Comparison of ENCODE assay signal across 8 cellular contexts in the genomic region with DNA sequence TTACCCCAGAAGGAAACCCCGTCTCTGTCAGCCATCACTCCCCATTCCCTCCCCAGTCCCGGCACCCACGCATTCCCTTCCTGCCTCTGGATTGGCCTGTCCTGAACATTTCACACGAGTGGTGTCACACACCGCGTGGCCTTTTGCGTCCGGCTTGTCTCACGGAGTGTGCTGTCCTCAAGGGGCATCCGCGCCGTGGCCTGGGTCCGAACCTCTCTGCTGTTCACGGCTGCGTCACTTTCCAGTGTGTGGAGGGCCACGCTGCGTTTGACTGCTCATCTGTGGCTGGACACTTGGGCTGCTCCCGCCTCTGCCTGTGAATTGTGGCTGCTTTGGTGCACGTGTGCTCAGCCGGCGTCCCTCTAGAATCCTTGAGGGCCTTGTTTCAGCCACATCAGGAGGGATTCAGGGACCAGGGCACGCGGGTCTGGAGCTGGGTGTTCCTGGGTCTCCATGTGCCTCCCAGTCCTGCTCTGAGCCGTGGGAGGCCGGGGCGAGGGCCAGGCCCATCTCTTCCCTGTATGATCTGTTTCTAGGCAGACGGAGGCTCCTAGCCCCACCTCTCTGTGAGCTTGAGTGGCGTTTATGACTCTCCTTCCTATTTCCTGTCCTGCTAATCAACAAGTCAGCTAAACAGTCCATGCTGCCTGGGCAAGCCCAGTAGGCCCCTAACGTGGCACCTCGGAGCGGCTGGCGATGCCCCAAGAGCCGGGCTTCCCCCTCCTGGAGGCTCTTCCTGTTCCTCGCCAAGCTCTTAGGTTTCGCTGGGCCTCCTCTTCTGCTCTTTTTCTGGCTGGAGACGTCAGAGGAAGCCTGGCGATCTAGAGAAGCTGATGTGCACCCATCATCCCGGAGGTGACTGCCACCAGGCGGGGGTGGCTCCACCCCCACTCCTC. TPM values are rescaled to one million over a fixed set of nuclear protein-coding genes. Genes with fewer than 3 reads are reported as not detected.
A peak's percentile ranks its signal among the peaks of the same experiment; 100 is the strongest.
DNase-seq lines count a peak whose midpoint lies in the region; ATAC-seq and TF ChIP-seq lines count a peak whose summit lies in the region.

No MANE protein-coding gene starts in this region.

- no peak for DNase-seq in GM12864 (ENCODE audit: low read depth)
- DNase-seq in amniotic epithelial cell (ENCODE audit: low read depth): peak; percentile 90
- DNase-seq in left ventricle myocardium superior: peak; percentile 79
- DNase-seq in sigmoid colon: peak; percentile 91

- H3K9ac ChIP-seq in OCI-LY3 (ENCODE audit: low read length): no peak overlapping the region

- no peak for TF ChIP-seq EP300 in sigmoid colon (IDR thresholded peaks at IDR 0.05)

- peaks cover 94% of the 10 kb centered on the region for H3K79me2 ChIP-seq in OCI-LY3 (ENCODE audit: low read length)

- ATAC-seq in left ventricle myocardium superior (peak; percentile 41), HG03457 (IDR thresholded peaks at IDR 0.05; ENCODE audit: unreplicated experiment) (no peak), GM21360 (IDR thresholded peaks at IDR 0.05; ENCODE audit: unreplicated experiment) (no peak), HG02884 (IDR thresholded peaks at IDR 0.05; ENCODE audit: unreplicated experiment) (no peak)

- H3K27me3 ChIP-seq in OCI-LY3 (ENCODE audit: low read depth, low read length) (no peaks in the 10 kb centered on the region), sigmoid colon (no peaks in the 10 kb centered on the region)

- 41 to 48% methylated on average over 39 of the region's 39 CpGs for WGBS in sigmoid colon, 2 donors

- H4K20me1 ChIP-seq in OCI-LY3 (ENCODE audit: insufficient read depth, low read length): peaks cover 55% of the 10 kb centered on the region

- H3K27ac ChIP-seq in OCI-LY3 (ENCODE audit: low read length): peak overlapping the region; percentile 22
- peak overlapping the region; percentile 77 to 89 (median 88) for H3K27ac ChIP-seq in sigmoid colon

- H2AFZ ChIP-seq in OCI-LY3 (ENCODE audit: low read depth, low read length): no peak overlapping the region

- peak overlapping the region; percentile 24; the same call in 1 of the 2 replicates for H3K4me2 ChIP-seq in OCI-LY3 (ENCODE audit: low read length)

- H3K36me3 ChIP-seq in OCI-LY3 (replicated peaks; ENCODE audit: low read depth, low read length): peaks cover 25% of the 10 kb centered on the region
- peaks cover 0 to 4% (median 0%) of the 10 kb centered on the region in 4 donors for H3K36me3 ChIP-seq in sigmoid colon

- H3K4me1 ChIP-seq in OCI-LY3 (ENCODE audit: low read length) (peaks cover 11% of the 10 kb centered on the region; the same call in 1 of the 2 replicates), sigmoid colon (peaks cover 4 to 97% (median 87%) of the 10 kb centered on the region in 4 donors)

- intact Hi-C loops in left ventricle myocardium superior (cut with micrococcal nuclease): no loop called here
- intact Hi-C loops in sigmoid colon (cut with DNase I): no loop called here

- no peak for TF ChIP-seq CTCF in GM12864 (IDR thresholded peaks at IDR 0.05; ENCODE audit: low read depth, low read length, missing control alignments)
- TF ChIP-seq CTCF in OCI-LY3 (IDR thresholded peaks at IDR 0.05; ENCODE audit: low read depth, low read length): no peak
- TF ChIP-seq CTCF in sigmoid colon (IDR thresholded peaks at IDR 0.05): no peak

- H3K4me3 ChIP-seq in GM12864 (ENCODE audit: low read depth, low read length) (peak overlapping the region; percentile 12; the same call in 1 of the 2 replicates), OCI-LY3 (ENCODE audit: low read length) (no peak overlapping the region; the same call in 1 of the 2 replicates), sigmoid colon (peak overlapping the region in 3 of 4 donors; percentile 0 to 17 (median 9))

- TF ChIP-seq POLR2A in sigmoid colon (IDR thresholded peaks at IDR 0.05): no peak

- H3K9me3 ChIP-seq in OCI-LY3 (ENCODE audit: insufficient read depth, low read length) (no peaks in the 10 kb centered on the region), sigmoid colon (no peaks in the 10 kb centered on the region)

RNA-seq across cellular contexts. Expression of a gene that starts 8.1 kb away (rescaled TPM):
- 66.2 TPM for total RNA-seq in left ventricle myocardium superior
- 10 to 100 TPM; 36.4 to 51.0 (median 42.7) TPM for total RNA-seq in sigmoid colon
- 10 to 100 TPM; 31.2 to 86.5 (median 41.8) TPM for polyA plus RNA-seq in sigmoid colon

RNA-seq across cellular contexts. Expression of a gene that starts 24.2 kb away (rescaled TPM):
- total RNA-seq in left ventricle myocardium superior (1.2 TPM), sigmoid colon (under 1 TPM in 3 of 4 donors, not detected in 1; 0.36 to 0.82 (median 0.81) TPM)
- polyA plus RNA-seq in sigmoid colon: under 1 TPM in 1 of 3 donors, not detected in 2; 0.36 TPM

RNA-seq across cellular contexts. Expression of a gene that starts 27.9 kb away (rescaled TPM):
- total RNA-seq in left ventricle myocardium superior (686 TPM), sigmoid colon (100 to 1,000 TPM in 3 of 4 donors, 10 to 100 TPM in 1; 74.7 to 112 (median 104) TPM)
- polyA plus RNA-seq in sigmoid colon: 100 to 1,000 TPM; 294 to 390 (median 352) TPM

RNA-seq across cellular contexts. Expression of a gene that starts 34.7 kb away (rescaled TPM):
- 59.7 TPM for total RNA-seq in left ventricle myocardium superior
- 10 to 100 TPM; 14.6 to 70.3 (median 15.4) TPM for total RNA-seq in sigmoid colon
- polyA plus RNA-seq in sigmoid colon: 10 to 100 TPM; 42.1 to 87.0 (median 57.7) TPM

RNA-seq across cellular contexts. Expression of a gene that starts 39.6 kb away (rescaled TPM):
- total RNA-seq in left ventricle myocardium superior: 18.7 TPM
- total RNA-seq in sigmoid colon: 10 to 100 TPM in 3 of 4 donors, 1 to 10 TPM in 1; 6.8 to 91.9 (median 14.7) TPM
- 10 to 100 TPM; 11.4 to 75.0 (median 14.8) TPM for polyA plus RNA-seq in sigmoid colon
